ENCODE assay signal across 28 cellular contexts in the genomic region with DNA sequence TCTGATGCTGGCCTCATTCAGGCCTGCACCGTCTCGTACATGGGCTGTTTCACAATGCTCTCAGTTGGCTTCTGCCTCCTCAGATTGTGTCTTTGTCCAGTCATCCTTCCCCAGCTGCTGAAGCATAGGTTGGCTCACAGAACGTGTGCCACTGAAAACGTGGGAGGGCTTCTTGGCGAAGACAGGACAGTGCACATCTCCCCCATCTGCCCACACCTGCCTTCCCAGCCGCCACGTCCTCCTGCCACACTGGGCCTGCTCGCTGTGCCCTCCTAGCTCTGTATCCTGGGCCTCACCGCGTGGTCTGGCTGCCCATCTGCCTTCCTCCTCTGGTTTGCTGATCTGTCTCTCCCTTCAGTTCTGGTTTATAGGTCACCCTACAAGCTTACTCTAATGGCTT.
"Had no signal": no experiment of that assay in that cellular context is flagged by ENCODE, and none has a peak within 500 bp of the region (broad histone marks: within the 10 kb centered on the region; RNA-seq: fewer than 3 reads in every experiment).

No MANE protein-coding gene starts in this region.

- H3K4me3 ChIP-seq: ascending aorta, colonic mucosa had no signal

- FAIRE-seq: endometrium, endothelial cell of umbilical vein, frontal cortex had no signal

- H3K4me1 ChIP-seq: ascending aorta, colonic mucosa had no signal

- H3K27ac ChIP-seq: ascending aorta, brain microvascular endothelial cell, colonic mucosa, epithelial cell of prostate had no signal

- H3K36me3 Mint-ChIP-seq: activated CD4-positive, alpha-beta memory T cell treated with anti-CD3 and anti-CD28 coated beads for 36 hours; activated CD8-positive, alpha-beta memory T cell treated with anti-CD3 and anti-CD28 coated beads, Interleukin-2, amount 10 ng/mL, durations not matched to agents 7 days and 5 days; activated naive CD4-positive, alpha-beta T cell treated with anti-CD3 and anti-CD28 coated beads, Interleukin-2, amount 10 ng/mL, durations not matched to agents 7 days and 5 days; activated naive CD4-positive, alpha-beta T cell treated with anti-CD3 and anti-CD28 coated beads, Interleukin-2, amount 50 U/mL, for 72 hours; activated naive CD8-positive, alpha-beta T cell treated with anti-CD3 and anti-CD28 coated beads, Interleukin-2, amount 10 ng/mL, durations not matched to agents 7 days and 5 days had no signal

- DNase-seq: activated CD4-positive, alpha-beta memory T cell treated with anti-CD3 and anti-CD28 coated beads for 36 hours; activated CD4-positive, alpha-beta T cell treated with anti-CD3 and anti-CD28 coated beads for 36 hours; activated CD4-positive, alpha-beta T cell treated with anti-CD3 and anti-CD28 coated beads, Interleukin-2, amount 10 ng/mL, durations not matched to agents 24 days and 14 days; activated CD4-positive, CD25-positive, alpha-beta regulatory T cell; activated CD4-positive, CD25-positive, alpha-beta regulatory T cell treated with anti-CD3 and anti-CD28 coated beads, Interleukin-2, amount 50 U/mL, for 72 hours; activated CD8-positive, alpha-beta memory T cell treated with anti-CD3 and anti-CD28 coated beads, Interleukin-2, amount 10 ng/mL, durations not matched to agents 7 days and 5 days; activated CD8-positive, alpha-beta memory T cell treated with anti-CD3 and anti-CD28 coated beads, Interleukin-2, amount 50 U/mL, for 4 hours; activated CD8-positive, alpha-beta T cell treated with anti-CD3 and anti-CD28 coated beads, Interleukin-2, amount 10 ng/mL, durations not matched to agents 7 days and 5 days; activated effector memory CD4-positive, alpha-beta T cell treated with anti-CD3 and anti-CD28 coated beads, Interleukin-2, amount 50 U/mL, for 16 hours; activated naive CD4-positive, alpha-beta T cell treated with anti-CD3 and anti-CD28 coated beads, Interleukin-2, amount 10 ng/mL, durations not matched to agents 7 days and 5 days; activated naive CD8-positive, alpha-beta T cell treated with anti-CD3 and anti-CD28 coated beads, Interleukin-2, amount 10 ng/mL, durations not matched to agents 7 days and 5 days; activated T-cell treated with anti-CD3 and anti-CD28 coated beads, Interleukin-2, amount 50 U/mL, for 1 hour; activated T-cell treated with anti-CD3 and anti-CD28 coated beads, Interleukin-2, amount 50 U/mL, for 48 hours; brain microvascular endothelial cell; central memory CD4-positive, alpha-beta T cell; cerebellar nuclear complex; colonic mucosa; effector CD8-positive, alpha-beta T cell; foreskin fibroblast; T-helper 2 cell had no signal

- H3K4me1 Mint-ChIP-seq: activated CD4-positive, alpha-beta T cell treated with anti-CD3 and anti-CD28 coated beads for 36 hours had no signal

- H3K4me3 Mint-ChIP-seq: activated CD4-positive, alpha-beta memory T cell treated with anti-CD3 and anti-CD28 coated beads for 36 hours; activated CD4-positive, alpha-beta T cell treated with anti-CD3 and anti-CD28 coated beads for 36 hours; activated CD4-positive, alpha-beta T cell treated with anti-CD3 and anti-CD28 coated beads, Interleukin-2, amount 10 ng/mL, durations not matched to agents 24 days and 14 days; activated CD8-positive, alpha-beta memory T cell treated with anti-CD3 and anti-CD28 coated beads, Interleukin-2, amount 10 ng/mL, durations not matched to agents 7 days and 5 days; activated CD8-positive, alpha-beta T cell treated with anti-CD3 and anti-CD28 coated beads, Interleukin-2, amount 10 ng/mL, durations not matched to agents 7 days and 5 days; activated naive CD4-positive, alpha-beta T cell treated with anti-CD3 and anti-CD28 coated beads, Interleukin-2, amount 10 ng/mL, durations not matched to agents 7 days and 5 days; activated naive CD8-positive, alpha-beta T cell treated with anti-CD3 and anti-CD28 coated beads, Interleukin-2, amount 10 ng/mL, durations not matched to agents 7 days and 5 days; activated T-helper 1 cell treated with anti-CD3 and anti-CD28 coated beads, Interleukin-12 subunit alpha, Interleukin-12 subunit beta, Interleukin-2, Interleukin-4 antibody, amounts not matched to agents 30 ng/mL and 10 ng/mL and 1 ng/mL, durations not matched to agents 14 hours and 24 hours and 36 hours had no signal

- H3K9me3 Mint-ChIP-seq: activated CD4-positive, alpha-beta memory T cell treated with anti-CD3 and anti-CD28 coated beads for 36 hours; activated CD4-positive, alpha-beta T cell treated with anti-CD3 and anti-CD28 coated beads, Interleukin-2, amount 10 ng/mL, durations not matched to agents 24 days and 14 days; activated naive CD4-positive, alpha-beta T cell treated with anti-CD3 and anti-CD28 coated beads, Interleukin-2, amount 10 ng/mL, durations not matched to agents 7 days and 5 days; activated naive CD4-positive, alpha-beta T cell treated with anti-CD3 and anti-CD28 coated beads, Interleukin-2, amount 50 U/mL, for 72 hours; activated naive CD8-positive, alpha-beta T cell treated with anti-CD3 and anti-CD28 coated beads, Interleukin-2, amount 10 ng/mL, durations not matched to agents 7 days and 5 days; activated T-helper 1 cell treated with anti-CD3 and anti-CD28 coated beads, Interleukin-12 subunit alpha, Interleukin-12 subunit beta, Interleukin-2, Interleukin-4 antibody, amounts not matched to agents 30 ng/mL and 10 ng/mL and 1 ng/mL, durations not matched to agents 14 hours and 24 hours and 36 hours; activated T-helper 2 cell treated with anti-CD3 and anti-CD28 coated beads, Interferon-gamma antibody, Interleukin-2, Interleukin-4, amounts not matched to agents 10 μg/mL and 5 μg/mL and 100 μg/mL, durations not matched to agents 14 hours and 24 hours and 36 hours had no signal

- H3K9me3 ChIP-seq: ascending aorta, colonic mucosa had no signal

- H3K27me3 ChIP-seq: ascending aorta, brain microvascular endothelial cell, colonic mucosa had no signal

- H3K36me3 ChIP-seq: ascending aorta, brain microvascular endothelial cell, colonic mucosa had no signal

- ATAC-seq: activated CD4-positive, alpha-beta T cell treated with anti-CD3 and anti-CD28 coated beads for 36 hours; activated CD8-positive, alpha-beta memory T cell treated with anti-CD3 and anti-CD28 coated beads, Interleukin-2, amount 10 ng/mL, durations not matched to agents 7 days and 5 days; activated CD8-positive, alpha-beta T cell treated with anti-CD3 and anti-CD28 coated beads, Interleukin-2, amount 10 ng/mL, durations not matched to agents 7 days and 5 days; activated naive CD4-positive, alpha-beta T cell treated with anti-CD3 and anti-CD28 coated beads, Interleukin-2, amount 50 U/mL, for 72 hours had no signal

- H3K27ac Mint-ChIP-seq: activated CD4-positive, alpha-beta memory T cell treated with anti-CD3 and anti-CD28 coated beads for 36 hours; activated CD4-positive, alpha-beta T cell treated with anti-CD3 and anti-CD28 coated beads for 36 hours; activated CD4-positive, alpha-beta T cell treated with anti-CD3 and anti-CD28 coated beads, Interleukin-2, amount 10 ng/mL, durations not matched to agents 24 days and 14 days; activated CD8-positive, alpha-beta memory T cell treated with anti-CD3 and anti-CD28 coated beads, Interleukin-2, amount 10 ng/mL, durations not matched to agents 7 days and 5 days; activated CD8-positive, alpha-beta T cell treated with anti-CD3 and anti-CD28 coated beads, Interleukin-2, amount 10 ng/mL, durations not matched to agents 7 days and 5 days; activated naive CD4-positive, alpha-beta T cell treated with anti-CD3 and anti-CD28 coated beads, Interleukin-2, amount 10 ng/mL, durations not matched to agents 7 days and 5 days; activated naive CD4-positive, alpha-beta T cell treated with anti-CD3 and anti-CD28 coated beads, Interleukin-2, amount 50 U/mL, for 72 hours; activated naive CD8-positive, alpha-beta T cell treated with anti-CD3 and anti-CD28 coated beads, Interleukin-2, amount 10 ng/mL, durations not matched to agents 7 days and 5 days; activated T-helper 1 cell treated with anti-CD3 and anti-CD28 coated beads, Interleukin-12 subunit alpha, Interleukin-12 subunit beta, Interleukin-2, Interleukin-4 antibody, amounts not matched to agents 30 ng/mL and 10 ng/mL and 1 ng/mL, durations not matched to agents 14 hours and 24 hours and 36 hours; activated T-helper 2 cell treated with anti-CD3 and anti-CD28 coated beads, Interferon-gamma antibody, Interleukin-2, Interleukin-4, amounts not matched to agents 10 μg/mL and 5 μg/mL and 100 μg/mL, durations not matched to agents 14 hours and 24 hours and 36 hours had no signal
